9 cellular contexts compared by ENCODE assay signal in genomic region chr10:49592726-49593563, GRCh38. TPM values are rescaled to one million over a fixed set of nuclear protein-coding genes. Genes with fewer than 3 reads are reported as not detected.
DNase-seq lines count a peak whose midpoint lies in the region; ATAC-seq and TF ChIP-seq lines count a peak whose summit lies in the region.
"Had no signal": no experiment of that assay in that cellular context is flagged by ENCODE, and none has a peak within 500 bp of the region (broad histone marks: within the 10 kb centered on the region; RNA-seq: fewer than 3 reads in every experiment).

No MANE protein-coding gene starts in this region.

- H3K36me3 ChIP-seq in Panc1 (ENCODE audit: control insufficient read depth, insufficient read depth, low read length) (no peaks in the 10 kb centered on the region), osteoblast (ENCODE audit: insufficient read depth, low read length) (no peaks in the 10 kb centered on the region), upper lobe of left lung (no peaks in the 10 kb centered on the region)
- H3K36me3 ChIP-seq: ovary had no signal

- H3K9me3 ChIP-seq in Panc1 (ENCODE audit: control insufficient read depth, insufficient read depth, low read depth, low read length) (no peaks in the 10 kb centered on the region), osteoblast (ENCODE audit: low read depth, low read length) (no peaks in the 10 kb centered on the region), upper lobe of left lung (no peaks in the 10 kb centered on the region)
- H3K9me3 ChIP-seq: ovary had no signal

- no peaks in the 10 kb centered on the region for H4K20me1 ChIP-seq in osteoblast (ENCODE audit: insufficient read depth, low read length)

- POLR2A ChIA-PET in Panc1 (lab: Charles Lee) = no interaction called here

- peak; percentile 80 for ATAC-seq in GM18498 (IDR thresholded peaks at IDR 0.05; ENCODE audit: unreplicated experiment)
- ATAC-seq in HG03378 (IDR thresholded peaks at IDR 0.05; ENCODE audit: unreplicated experiment) = peak; percentile 64
- ATAC-seq in Panc1 = peak; percentile 87
- peak; percentile 89 for ATAC-seq in foreskin keratinocyte
- ATAC-seq in upper lobe of left lung (ENCODE audit: low FRiP score in 2 of 2) = peak; percentile 74 to 85

- DNase-seq in AG08395 (ENCODE audit: low spot score) = peak; percentile 82
- DNase-seq in Panc1 (ENCODE audit: low read depth, low spot score) = peak; percentile 60
- peak; percentile 13 to 17 for DNase-seq in activated T-helper 1 cell treated with anti-CD3 and anti-CD28 coated beads, Interleukin-2, amount 50 U/mL, for 16 hours (ENCODE audit: low read depth in 1 of 2, low spot score in 1 of 2)
- peak in 1 of 2 donors; percentile 62 for DNase-seq in foreskin keratinocyte
- peak; percentile 91 for DNase-seq in osteoblast (ENCODE audit: insufficient read length, low spot score, missing footprints)
- no peak for DNase-seq in upper lobe of left lung

- WGBS in upper lobe of left lung, 2 donors = 44 to 53% methylated on average over 9 of the region's 9 CpGs

- BruUV-seq in Panc1 (replicated peaks; lab: Mats Ljungman, UMichigan) = no TSS peak

- CTCF ChIA-PET in Panc1 (lab: Charles Lee) = interaction anchor here (0.6 kb wide), 1 partner anchor 175 kb away, joined by 3 read pairs; no protein-coding TSS in a partner anchor

- intact Hi-C loops in Panc1 (cut with micrococcal nuclease; ENCODE audit: unreplicated experiment) = loop anchor here (5.0 to 10.0 kb wide), 3 partner anchors 189 to 629 kb away; no protein-coding TSS in a partner anchor

- peak overlapping the region; percentile 17 for H3K4me2 ChIP-seq in osteoblast (ENCODE audit: insufficient read depth, low read length)

- H3K4me1 ChIP-seq in Panc1 (ENCODE audit: control insufficient read depth, insufficient read depth, low read length) (peaks cover 2% of the 10 kb centered on the region; the same call in 1 of the 2 replicates), foreskin keratinocyte (peaks cover 6% of the 10 kb centered on the region), osteoblast (ENCODE audit: insufficient read depth, low read length) (peaks cover 3% of the 10 kb centered on the region), upper lobe of left lung (no peaks in the 10 kb centered on the region)

- peak; percentile 98 for TF ChIP-seq CTCF in Panc1 (IDR thresholded peaks at IDR 0.05)
- peak; percentile 87 for TF ChIP-seq CTCF in foreskin keratinocyte (conservative IDR thresholded peaks at IDR 0.05)
- peak; percentile 99 for TF ChIP-seq CTCF in osteoblast (IDR thresholded peaks at IDR 0.05; ENCODE audit: extremely low read depth, low read depth, low read length)
- TF ChIP-seq CTCF in upper lobe of left lung (IDR thresholded peaks at IDR 0.05) = peak; percentile 30 to 83 (median 70)

- H3K27ac ChIP-seq in Panc1 (ENCODE audit: low read length) = no peak overlapping the region
- H3K27ac ChIP-seq in foreskin keratinocyte = no peak overlapping the region
- no peak overlapping the region for H3K27ac ChIP-seq in osteoblast (ENCODE audit: low read depth, low read length)
- no peak overlapping the region for H3K27ac ChIP-seq in upper lobe of left lung
- H3K27ac ChIP-seq: ovary had no signal

- TF ChIP-seq EP300 in upper lobe of left lung (IDR thresholded peaks at IDR 0.05) = no peak

- no peaks in the 10 kb centered on the region for H3K79me2 ChIP-seq in osteoblast (ENCODE audit: insufficient read depth, low read length)

- in situ Hi-C loops in Panc1 (cut with HindIII; ENCODE audit: low pct_unique_long_range_greater_than_20kb, low sequenced_read_pairs) = no loop called here

- TF ChIP-seq POLR2A in upper lobe of left lung (IDR thresholded peaks at IDR 0.05) = no peak

- peak overlapping the region; percentile 25 for H2AFZ ChIP-seq in osteoblast (ENCODE audit: low read length)

- H3K4me3 ChIP-seq in Panc1 (ENCODE audit: low read depth in 2 of 2, low read length in 2 of 2) (no peak overlapping the region), osteoblast (ENCODE audit: insufficient read depth, low read length) (no peak overlapping the region), upper lobe of left lung (no peak overlapping the region)
- H3K4me3 ChIP-seq: ovary had no signal

- peaks cover 2% of the 10 kb centered on the region; the same call in 1 of the 2 replicates for H3K27me3 ChIP-seq in Panc1 (ENCODE audit: control insufficient read depth, insufficient read depth, low read length)
- H3K27me3 ChIP-seq in foreskin keratinocyte = no peaks in the 10 kb centered on the region
- H3K27me3 ChIP-seq in osteoblast (ENCODE audit: insufficient read depth, low read length) = no peaks in the 10 kb centered on the region
- H3K27me3 ChIP-seq in upper lobe of left lung = no peaks in the 10 kb centered on the region
- H3K27me3 ChIP-seq: ovary had no signal

RNA-seq across cellular contexts. Expression of gene SLC18A3, which starts 17.2 kb away (rescaled TPM):
- total RNA-seq in Panc1 (2021; ENCODE audit: unreplicated experiment) (not detected), foreskin keratinocyte (not detected in 2 replicates), osteoblast (not detected in 2 replicates), upper lobe of left lung (not detected)
- polyA plus RNA-seq in Panc1 (2012; ENCODE audit: insufficient read length) = not detected
- polyA plus RNA-seq in foreskin keratinocyte = not detected in 2 replicates
- total RNA-seq: ovary had no signal
- polyA plus RNA-seq: ovary had no signal

RNA-seq across cellular contexts. Expression of gene CHAT, which starts 20.9 kb away (rescaled TPM):
- total RNA-seq in Panc1 (2021; ENCODE audit: unreplicated experiment) (not detected), foreskin keratinocyte (not detected in 2 replicates), osteoblast (not detected in 2 replicates), upper lobe of left lung (not detected)
- not detected for polyA plus RNA-seq in Panc1 (2012; ENCODE audit: insufficient read length)
- polyA plus RNA-seq in foreskin keratinocyte = not detected in 2 replicates
- total RNA-seq: ovary had no signal
- polyA plus RNA-seq: ovary had no signal

RNA-seq across cellular contexts. Expression of gene ERCC6, which starts 54.0 kb away (rescaled TPM):
- total RNA-seq in Panc1 (2021; ENCODE audit: unreplicated experiment) (19.1 TPM), foreskin keratinocyte (43.1 and 46.6 TPM in 2 replicates), osteoblast (52.7 and 54.3 TPM in 2 replicates), upper lobe of left lung (10 to 100 TPM in 5 of 6 donors, 1 to 10 TPM in 1; 8.4 to 30.4 (median 23.3) TPM)
- polyA plus RNA-seq in Panc1 (2012; ENCODE audit: insufficient read length) = 9.2 TPM
- polyA plus RNA-seq in foreskin keratinocyte = 14.4 TPM in 2 replicates

Comparison
In these comparisons a context has a peak if more than half of its experiments do, and no peak if none do; other contexts are left out.
1. DNase-seq: peak in AG08395 (single experiment), Panc1 (single experiment), activated T-helper 1 cell treated with anti-CD3 and anti-CD28 coated beads, Interleukin-2, amount 50 U/mL, for 16 hours (2 of 2) and osteoblast (single experiment); none in upper lobe of left lung (0 of 2).
2. Peak in every context shown above with its lines, with median percentiles within 50 percentile points of each other: ATAC-seq and CTCF ChIP-seq.